ENCODE assay signal across 17 cellular contexts in genomic region chr2:1648241-1649102, GRCh38.
DNase-seq lines count a peak whose midpoint lies in the region; ATAC-seq, FAIRE-seq and TF ChIP-seq lines count a peak whose summit lies in the region.
"Had no signal": no experiment of that assay in that cellular context is flagged by ENCODE, and none has a peak within 500 bp of the region (broad histone marks: within the 10 kb centered on the region; RNA-seq: fewer than 3 reads in every experiment).

No MANE protein-coding gene starts in this region.

- H2AFZ ChIP-seq in astrocyte (ENCODE audit: low read depth, low read length), result no peak overlapping the region
- no peak overlapping the region for H2AFZ ChIP-seq in mesenchymal stem cell (ENCODE audit: low read depth, low read length)

- no peak overlapping the region for H4K8ac ChIP-seq in mesenchymal stem cell (ENCODE audit: low read length)

- H3K36me3 ChIP-seq in astrocyte (ENCODE audit: insufficient read depth, low read length) (peaks cover 37% of the 10 kb centered on the region), mesenchymal stem cell (ENCODE audit: control insufficient read depth in 1 of 2, insufficient read depth in 2 of 2, low read depth in 1 of 2, low read length in 2 of 2) (peaks cover 59 to 65% of the 10 kb centered on the region in 2 experiments), spleen (peaks cover 0 to 39% (median 3%) of the 10 kb centered on the region in 6 donors)

- H3K4me1 ChIP-seq in astrocyte (ENCODE audit: insufficient read depth, low read length) (peaks cover 18% of the 10 kb centered on the region), mesenchymal stem cell (ENCODE audit: control insufficient read depth, insufficient read depth, low read depth, low read length) (peaks cover 25% of the 10 kb centered on the region), spleen (peaks cover 0 to 14% (median 0%) of the 10 kb centered on the region in 6 donors)

- no peak overlapping the region for H3K4ac ChIP-seq in mesenchymal stem cell (ENCODE audit: low read depth in 1 of 2, low read length in 2 of 2)

- no peak for TF ChIP-seq POLR2A in spleen (IDR thresholded peaks at IDR 0.05)

- CTCF ChIA-PET in activated CD8-positive, alpha-beta memory T cell treated with anti-CD3 and anti-CD28 coated beads, Interleukin-2, amount 10 ng/mL, durations not matched to agents 7 days and 5 days (lab: Charles Lee), result no interaction called here

- no peaks in the 10 kb centered on the region for H3K4me1 Mint-ChIP-seq in activated CD8-positive, alpha-beta memory T cell treated with anti-CD3 and anti-CD28 coated beads, Interleukin-2, amount 10 ng/mL, durations not matched to agents 7 days and 5 days
- H3K4me1 Mint-ChIP-seq in astrocyte (ENCODE audit: low read depth, unreplicated experiment), result peaks cover 15% of the 10 kb centered on the region
- H3K4me1 Mint-ChIP-seq: CD8-positive, alpha-beta memory T cell had no signal

- H2BK15ac ChIP-seq in mesenchymal stem cell (ENCODE audit: low read depth, poor library complexity, severe bottlenecking), result peak overlapping the region; percentile 12

- H3K79me1 ChIP-seq in mesenchymal stem cell (replicated peaks; ENCODE audit: low read length, poor library complexity, severe bottlenecking), result peaks cover 12% of the 10 kb centered on the region

- H3K23ac ChIP-seq in mesenchymal stem cell (ENCODE audit: low read length in 2 of 2), result no peak overlapping the region

- H3K27me3 Mint-ChIP-seq in activated CD8-positive, alpha-beta memory T cell treated with anti-CD3 and anti-CD28 coated beads, Interleukin-2, amount 10 ng/mL, durations not matched to agents 7 days and 5 days, result no peaks in the 10 kb centered on the region
- no peaks in the 10 kb centered on the region for H3K27me3 Mint-ChIP-seq in astrocyte (ENCODE audit: low read depth, unreplicated experiment)
- H3K27me3 Mint-ChIP-seq: CD8-positive, alpha-beta memory T cell had no signal

- no peak for ATAC-seq in activated CD8-positive, alpha-beta memory T cell treated with anti-CD3 and anti-CD28 coated beads, Interleukin-2, amount 10 ng/mL, durations not matched to agents 7 days and 5 days
- ATAC-seq in GM18909 (IDR thresholded peaks at IDR 0.05; ENCODE audit: poor library complexity, unreplicated experiment), result no peak

- no peak for TF ChIP-seq CTCF in astrocyte (IDR thresholded peaks at IDR 0.05; ENCODE audit: insufficient read depth, low read depth, low read length)
- no peak for TF ChIP-seq CTCF in spleen (IDR thresholded peaks at IDR 0.05 in 8 of 11, conservative IDR thresholded peaks at IDR 0.05 in 3 of 11)

- intact Hi-C loops in spleen (cut with DNase I; ENCODE audit: low total_unique reads), result no loop called here

- FAIRE-seq in astrocyte (lab: Jason Lieb, UNC), result no peak
- FAIRE-seq: H1 had no signal

- H4K20me1 ChIP-seq in astrocyte (ENCODE audit: insufficient read depth, low read length), result peaks cover 26% of the 10 kb centered on the region

- H2AK5ac ChIP-seq in mesenchymal stem cell (ENCODE audit: low read length, severe bottlenecking), result no peak overlapping the region

- H3K9me3 ChIP-seq in astrocyte (ENCODE audit: insufficient read depth, low read depth, low read length), result no peaks in the 10 kb centered on the region
- no peaks in the 10 kb centered on the region for H3K9me3 ChIP-seq in mesenchymal stem cell (ENCODE audit: control insufficient read depth, low read length)
- peaks cover 0 to 5% (median 0%) of the 10 kb centered on the region in 8 donors for H3K9me3 ChIP-seq in spleen
- H3K9me3 ChIP-seq: BLaER1 had no signal

- H3K4me2 ChIP-seq in astrocyte (ENCODE audit: low read length) (no peak overlapping the region), mesenchymal stem cell (ENCODE audit: low read length, poor library complexity, severe bottlenecking) (no peak overlapping the region)
- H3K4me2 ChIP-seq: BLaER1 had no signal

- no peak overlapping the region for H3K4me3 Mint-ChIP-seq in activated CD8-positive, alpha-beta memory T cell treated with anti-CD3 and anti-CD28 coated beads, Interleukin-2, amount 10 ng/mL, durations not matched to agents 7 days and 5 days
- no peak overlapping the region for H3K4me3 Mint-ChIP-seq in astrocyte (ENCODE audit: unreplicated experiment)
- H3K4me3 Mint-ChIP-seq: CD8-positive, alpha-beta memory T cell had no signal

- 98% methylated on average over 67 of the region's 67 CpGs for WGBS in mesenchymal stem cell
- 93 to 98% (median 95%) methylated on average over 57 to 67 of the region's 67 CpGs for WGBS in spleen, 5 donors

- H3K9ac ChIP-seq in astrocyte (ENCODE audit: low read length) (no peak overlapping the region), mesenchymal stem cell (ENCODE audit: low read length) (no peak overlapping the region)
- H3K9ac ChIP-seq: BLaER1 had no signal

- no peaks in the 10 kb centered on the region for H3K36me3 Mint-ChIP-seq in activated CD8-positive, alpha-beta memory T cell treated with anti-CD3 and anti-CD28 coated beads, Interleukin-2, amount 10 ng/mL, durations not matched to agents 7 days and 5 days
- H3K36me3 Mint-ChIP-seq in astrocyte (ENCODE audit: low read depth, unreplicated experiment), result peaks cover 30% of the 10 kb centered on the region
- H3K36me3 Mint-ChIP-seq: CD8-positive, alpha-beta memory T cell had no signal

- H3K4me3 ChIP-seq in astrocyte (ENCODE audit: insufficient read depth, low read depth, low read length) (no peak overlapping the region), mesenchymal stem cell (ENCODE audit: insufficient read depth in 1 of 2, low read depth in 1 of 2, low read length in 2 of 2) (no peak overlapping the region), spleen (no peak overlapping the region)
- H3K4me3 ChIP-seq: BLaER1 had no signal

- H3K27ac Mint-ChIP-seq in activated CD8-positive, alpha-beta memory T cell treated with anti-CD3 and anti-CD28 coated beads, Interleukin-2, amount 10 ng/mL, durations not matched to agents 7 days and 5 days, result no peak overlapping the region
- H3K27ac Mint-ChIP-seq in astrocyte (ENCODE audit: unreplicated experiment), result peak overlapping the region; percentile 55
- H3K27ac Mint-ChIP-seq: CD8-positive, alpha-beta memory T cell had no signal

- H2BK12ac ChIP-seq in mesenchymal stem cell (ENCODE audit: low read length in 2 of 2), result no peak overlapping the region

- H3K27me3 ChIP-seq in astrocyte (ENCODE audit: insufficient read depth, low read length), result no peaks in the 10 kb centered on the region
- H3K27me3 ChIP-seq in mesenchymal stem cell (ENCODE audit: control insufficient read depth in 1 of 2, insufficient read depth in 1 of 2, low read length in 2 of 2), result no peaks in the 10 kb centered on the region
- H3K27me3 ChIP-seq in spleen (replicated peaks in 1 of 7), result no peaks in the 10 kb centered on the region
- H3K27me3 ChIP-seq: BLaER1 had no signal

- no peak overlapping the region for H3K18ac ChIP-seq in mesenchymal stem cell (ENCODE audit: low read depth in 1 of 2, low read length in 2 of 2)

- H3K27ac ChIP-seq in astrocyte (ENCODE audit: low read depth, low read length) (no peak overlapping the region), mesenchymal stem cell (ENCODE audit: low read length, poor library complexity, severe bottlenecking) (no peak overlapping the region), spleen (no peak overlapping the region)
- H3K27ac ChIP-seq: 22Rv1, BLaER1 had no signal

- H2BK120ac ChIP-seq in mesenchymal stem cell (ENCODE audit: low read depth, low read length), result no peak overlapping the region

- H3K14ac ChIP-seq in mesenchymal stem cell (ENCODE audit: low read length in 2 of 2), result no peak overlapping the region

- no peaks in the 10 kb centered on the region for H3K9me3 Mint-ChIP-seq in activated CD8-positive, alpha-beta memory T cell treated with anti-CD3 and anti-CD28 coated beads, Interleukin-2, amount 10 ng/mL, durations not matched to agents 7 days and 5 days (ENCODE audit: low read depth)
- peaks cover 5% of the 10 kb centered on the region for H3K9me3 Mint-ChIP-seq in astrocyte (ENCODE audit: unreplicated experiment)

- peak; percentile 40 for DNase-seq in activated CD8-positive, alpha-beta memory T cell treated with anti-CD3 and anti-CD28 coated beads for 24 hours
- no peak for DNase-seq in activated CD8-positive, alpha-beta memory T cell treated with anti-CD3 and anti-CD28 coated beads, Interleukin-2, amount 10 ng/mL, durations not matched to agents 7 days and 5 days
- no peak for DNase-seq in astrocyte (ENCODE audit: low read depth)
- DNase-seq in mesenchymal stem cell, result no peak
- DNase-seq in spleen, result peak; percentile 71
- no peak for DNase-seq in NCI-H1048 (lab: John Stamatoyannopoulos, UW)
- DNase-seq in NOMO-1 treated with DMSO at 0.1 percent for 48 hours (lab: John Stamatoyannopoulos, UW; ENCODE audit: unreplicated experiment), result no peak
- DNase-seq: CD8-positive, alpha-beta memory T cell; DMS 273 treated with DMSO at 0.1 percent for 48 hours; KG1; NCI-H1105 treated with DMSO at 0.1 percent for 48 hours; NCI-H187; NCI-H446 had no signal

- peaks cover 76% of the 10 kb centered on the region for H3K79me2 ChIP-seq in astrocyte (ENCODE audit: insufficient read depth, low read length)

- H4K91ac ChIP-seq in mesenchymal stem cell (ENCODE audit: low read length), result no peak overlapping the region

- no peak overlapping the region for H2BK5ac ChIP-seq in mesenchymal stem cell (ENCODE audit: low read depth, low read length, poor library complexity, severe bottlenecking)

Comparison
In these comparisons a context has a peak if more than half of its experiments do, and no peak if none do; other contexts are left out.
1. DNase-seq: peak in activated CD8-positive, alpha-beta memory T cell treated with anti-CD3 and anti-CD28 coated beads for 24 hours (single experiment) and spleen (single experiment); none in activated CD8-positive, alpha-beta memory T cell treated with anti-CD3 and anti-CD28 coated beads, Interleukin-2, amount 10 ng/mL, durations not matched to agents 7 days and 5 days (single experiment), astrocyte (single experiment), mesenchymal stem cell (single experiment), NCI-H1048 (single experiment) and NOMO-1 treated with DMSO at 0.1 percent for 48 hours (single experiment).